In genomic region chr11:77056814-77057402, GRCh38 we compare ENCODE assay signal across 35 cellular contexts. TPM values are rescaled to one million over a fixed set of nuclear protein-coding genes. Genes with fewer than 3 reads are reported as not detected.
"Had no signal": no experiment of that assay in that cellular context is flagged by ENCODE, and none has a peak within 500 bp of the region (broad histone marks: within the 10 kb centered on the region; RNA-seq: fewer than 3 reads in every experiment).

No MANE protein-coding gene starts in this region.

- H3K79me2 ChIP-seq: hepatocyte, parathyroid adenoma had no signal

- H3K4me2 ChIP-seq: hepatocyte, neural progenitor cell had no signal

- H3K9me3 ChIP-seq: colonic mucosa had no signal

- H2AFZ ChIP-seq: hepatocyte, neural progenitor cell, parathyroid adenoma had no signal

- H3K4me1 Mint-ChIP-seq: endodermal cell; mesothelial cell of epicardium; naive B cell; stimulated activated naive CD8-positive, alpha-beta T cell treated with anti-CD3 and anti-CD28 coated beads, Interleukin-15, amount 100 ng/mL, for 72 hours had no signal

- H3K9me3 Mint-ChIP-seq: natural killer cell treated with Interleukin-12 subunit alpha and Interleukin-12 subunit beta and Interleukin-15 and Interleukin-18, amount 100 ng/mL, for 72 hours had no signal

- H3K27me3 Mint-ChIP-seq: progenitor cell of endocrine pancreas; stimulated activated naive CD8-positive, alpha-beta T cell treated with anti-CD3 and anti-CD28 coated beads, Interleukin-15, amount 100 ng/mL, for 72 hours had no signal

- H3K27ac ChIP-seq: colonic mucosa, epithelial cell of prostate, gastrocnemius medialis, heart left ventricle, hepatocyte, left lung, neural progenitor cell, parathyroid adenoma, skin epidermis, suprapubic skin, transverse colon, vagina had no signal

- ATAC-seq: esophagus mucosa; gastrocnemius medialis; heart left ventricle; left cardiac atrium; left lung; mucosa of descending colon; stimulated activated naive CD8-positive, alpha-beta T cell treated with anti-CD3 and anti-CD28 coated beads, Interleukin-15, amount 100 ng/mL, for 72 hours had no signal

- H3K36me3 Mint-ChIP-seq: mesothelial cell of epicardium had no signal

- DNase-seq: colonic mucosa; effector CD8-positive, alpha-beta T cell; endodermal cell; foreskin fibroblast; gastrocnemius medialis; heart left ventricle; left cardiac atrium; left lung; mesenchymal stem cell; mucosa of descending colon; naive B cell; stimulated activated CD4-positive, alpha-beta T cell treated with anti-CD3 and anti-CD28 coated beads, Interleukin-15, amount 100 ng/mL, for 24 hours; stimulated activated CD4-positive, alpha-beta T cell treated with anti-CD3 and anti-CD28 coated beads, Interleukin-2, amount 100 ng/mL, for 48 hours; stimulated activated naive CD4-positive, alpha-beta T cell; stimulated activated naive CD8-positive, alpha-beta T cell treated with anti-CD3 and anti-CD28 coated beads, Interleukin-15, amount 100 ng/mL, for 72 hours; transverse colon had no signal

- H3K27ac Mint-ChIP-seq: dendritic cell treated with granulocyte-macrophage colony-stimulating factor and Interleukin-4, amounts not matched to agents 40 ng/mL and 50 ng/mL, for 4 days; endodermal cell; mesothelial cell of epicardium; naive B cell; natural killer cell treated with Interleukin-12 subunit alpha and Interleukin-12 subunit beta and Interleukin-15 and Interleukin-18, amount 100 ng/mL, for 72 hours; neural progenitor cell; progenitor cell of endocrine pancreas; stimulated activated naive CD8-positive, alpha-beta T cell treated with anti-CD3 and anti-CD28 coated beads, Interleukin-15, amount 100 ng/mL, for 72 hours had no signal

- H3K36me3 ChIP-seq: colonic mucosa, gastrocnemius medialis, heart left ventricle, left lung, neural progenitor cell, suprapubic skin, transverse colon, vagina had no signal

- H3K27me3 ChIP-seq: colonic mucosa, gastrocnemius medialis, heart left ventricle, hepatocyte, left lung, neural progenitor cell, suprapubic skin, transverse colon, vagina had no signal

- H3K4me3 ChIP-seq: colonic mucosa, gastrocnemius medialis, heart left ventricle, hepatocyte, left lung, mucosa of descending colon, neural progenitor cell, skin epidermis, suprapubic skin, transverse colon, vagina had no signal

- H3K9ac ChIP-seq: neural progenitor cell, parathyroid adenoma had no signal

- H3K4me1 ChIP-seq: colonic mucosa, gastrocnemius medialis, heart left ventricle, left lung, neural progenitor cell, parathyroid adenoma, suprapubic skin, vagina had no signal

- H3K4me3 Mint-ChIP-seq: dendritic cell treated with granulocyte-macrophage colony-stimulating factor and Interleukin-4, amounts not matched to agents 40 ng/mL and 50 ng/mL, for 4 days; endodermal cell; mesothelial cell of epicardium; natural killer cell treated with Interleukin-12 subunit alpha and Interleukin-12 subunit beta and Interleukin-15 and Interleukin-18, amount 100 ng/mL, for 72 hours; neural progenitor cell; stimulated activated naive CD8-positive, alpha-beta T cell treated with anti-CD3 and anti-CD28 coated beads, Interleukin-15, amount 100 ng/mL, for 72 hours had no signal

RNA-seq across cellular contexts. Expression of gene B3GNT6, which starts 22.7 kb away (rescaled TPM):
- total RNA-seq: endodermal cell; glomerular endothelial cell; heart left ventricle; kidney epithelial cell; left cardiac atrium; lung microvascular endothelial cell; mesothelial cell of epicardium; natural killer cell treated with Interleukin-12 subunit alpha and Interleukin-12 subunit beta and Interleukin-15 and Interleukin-18, amount 100 ng/mL, for 72 hours; osteoblast; progenitor cell of endocrine pancreas; suprapubic skin; ureter; vagina had no signal
- polyA plus RNA-seq: heart left ventricle, hepatocyte, thymus had no signal

RNA-seq across cellular contexts. Expression of gene OMP, which starts 45.7 kb away (rescaled TPM):
- total RNA-seq: esophagus mucosa; gastrocnemius medialis; glomerular endothelial cell; heart left ventricle; hepatocyte; kidney epithelial cell; left lung; lower leg skin; lung microvascular endothelial cell; natural killer cell treated with Interleukin-12 subunit alpha and Interleukin-12 subunit beta and Interleukin-15 and Interleukin-18, amount 100 ng/mL, for 72 hours; osteoblast; progenitor cell of endocrine pancreas; vagina had no signal
- polyA plus RNA-seq: heart left ventricle, hepatocyte, thymus had no signal
